34 cellular contexts compared by ENCODE assay signal in the genomic region with DNA sequence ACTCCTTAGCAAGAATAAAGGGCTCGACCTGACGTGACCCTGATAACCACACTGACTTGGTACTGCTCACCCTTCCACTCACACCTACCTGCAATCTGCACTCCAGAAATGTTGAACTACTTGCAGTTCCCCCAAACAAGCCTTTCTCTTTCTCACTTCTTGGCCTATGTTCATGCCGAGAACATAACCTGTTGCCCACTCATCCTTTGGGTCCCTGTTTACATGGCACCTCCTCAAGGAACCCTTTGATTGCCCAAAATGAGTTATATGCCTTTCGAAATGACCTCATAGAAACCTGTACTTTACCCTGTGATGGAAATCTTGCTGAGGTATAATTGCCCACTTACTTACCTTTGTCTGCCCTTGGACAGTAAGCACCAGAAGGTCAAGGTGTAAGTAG.
"Had no signal": no experiment of that assay in that cellular context is flagged by ENCODE, and none has a peak within 500 bp of the region (broad histone marks: within the 10 kb centered on the region; RNA-seq: fewer than 3 reads in every experiment).

No MANE protein-coding gene starts in this region.

- H3K4me1 ChIP-seq: ascending aorta, breast epithelium, colonic mucosa, esophagus muscularis mucosa, gastrocnemius medialis had no signal

- H3K9me3 ChIP-seq: ascending aorta, breast epithelium, colonic mucosa, esophagus muscularis mucosa, gastrocnemius medialis, heart right ventricle had no signal

- H3K36me3 ChIP-seq: ascending aorta, breast epithelium, cardiac muscle cell, colonic mucosa, esophagus muscularis mucosa, gastrocnemius medialis, heart right ventricle, WERI-Rb-1 had no signal

- H3K9me3 Mint-ChIP-seq: activated B cell treated with CpG ODN at 0.5 μM for 24 hours; activated CD8-positive, alpha-beta T cell treated with anti-CD3 and anti-CD28 coated beads for 36 hours; activated T-helper 1 cell treated with anti-CD3 and anti-CD28 coated beads, Interleukin-12 subunit alpha, Interleukin-12 subunit beta, Interleukin-2, Interleukin-4 antibody, amounts not matched to agents 30 ng/mL and 10 ng/mL and 1 ng/mL, durations not matched to agents 14 hours and 24 hours and 36 hours; T-helper 2 cell treated with Interferon-gamma antibody and Interleukin-4, amounts not matched to agents 5 μg/mL and 100 μg/mL, for 36 hours had no signal

- H3K4me1 Mint-ChIP-seq: activated B cell treated with CpG ODN at 0.5 μM for 24 hours; activated naive CD4-positive, alpha-beta T cell treated with anti-CD3 and anti-CD28 coated beads, Interleukin-2, amount 10 ng/mL, durations not matched to agents 7 days and 5 days; activated naive CD8-positive, alpha-beta T cell treated with anti-CD3 and anti-CD28 coated beads, Interleukin-2, amount 10 ng/mL, durations not matched to agents 7 days and 5 days; brain; T-helper 17 cell had no signal

- DNase-seq: activated B cell treated with CpG ODN at 0.5 μM for 24 hours; activated CD4-positive, alpha-beta T cell treated with anti-CD3 and anti-CD28 coated beads for 48 hours; activated CD4-positive, alpha-beta T cell treated with anti-CD3 and anti-CD28 coated beads, Interleukin-2, amount 50 U/mL, for 1 hour; activated CD4-positive, alpha-beta T cell treated with anti-CD3 and anti-CD28 coated beads, Interleukin-2, amount 50 U/mL, for 48 hours; activated CD8-positive, alpha-beta memory T cell treated with anti-CD3 and anti-CD28 coated beads for 24 hours; activated CD8-positive, alpha-beta T cell treated with anti-CD3 and anti-CD28 coated beads for 36 hours; activated gamma-delta T cell; activated naive CD4-positive, alpha-beta T cell; activated naive CD4-positive, alpha-beta T cell treated with anti-CD3 and anti-CD28 coated beads, Interleukin-2, amount 10 ng/mL, durations not matched to agents 7 days and 5 days; activated naive CD8-positive, alpha-beta T cell treated with anti-CD3 and anti-CD28 coated beads, Interleukin-2, amount 10 ng/mL, durations not matched to agents 7 days and 5 days; activated T-cell treated with anti-CD3 and anti-CD28 coated beads, Interleukin-2, amount 50 U/mL, for 1 hour; activated T-cell treated with anti-CD3 and anti-CD28 coated beads, Interleukin-2, amount 50 U/mL, for 48 hours; central memory CD4-positive, alpha-beta T cell; cerebellar nuclear complex; colonic mucosa; dorsolateral prefrontal cortex; effector memory CD4-positive, alpha-beta T cell; erythroblast; foreskin keratinocyte; gastrocnemius medialis; heart right ventricle; T-helper 1 cell; T-helper 17 cell; T1000; WERI-Rb-1 had no signal

- H3K4me3 ChIP-seq: ascending aorta, breast epithelium, cardiac muscle cell, colonic mucosa, dorsolateral prefrontal cortex, esophagus muscularis mucosa, gastrocnemius medialis, heart right ventricle had no signal

- ATAC-seq: activated CD4-positive, CD25-positive, alpha-beta regulatory T cell treated with anti-CD3 and anti-CD28 coated beads, Interleukin-2, amount 50 U/mL, for 24 hours; activated CD8-positive, alpha-beta T cell treated with anti-CD3 and anti-CD28 coated beads for 36 hours; activated naive CD4-positive, alpha-beta T cell treated with anti-CD3 and anti-CD28 coated beads, Interleukin-2, amount 50 U/mL, for 72 hours; foreskin keratinocyte; gastrocnemius medialis; heart right ventricle; T-helper 17 cell had no signal

- H3K27me3 ChIP-seq: ascending aorta, breast epithelium, cardiac muscle cell, colonic mucosa, dorsolateral prefrontal cortex, esophagus muscularis mucosa, foreskin keratinocyte, gastrocnemius medialis had no signal

- H3K4me3 Mint-ChIP-seq: activated B cell treated with CpG ODN at 0.5 μM for 24 hours; activated CD8-positive, alpha-beta T cell treated with anti-CD3 and anti-CD28 coated beads for 36 hours; activated naive CD4-positive, alpha-beta T cell treated with anti-CD3 and anti-CD28 coated beads, Interleukin-2, amount 10 ng/mL, durations not matched to agents 7 days and 5 days; activated naive CD8-positive, alpha-beta T cell treated with anti-CD3 and anti-CD28 coated beads, Interleukin-2, amount 10 ng/mL, durations not matched to agents 7 days and 5 days; activated T-helper 1 cell treated with anti-CD3 and anti-CD28 coated beads, Interleukin-12 subunit alpha, Interleukin-12 subunit beta, Interleukin-2, Interleukin-4 antibody, amounts not matched to agents 30 ng/mL and 10 ng/mL and 1 ng/mL, durations not matched to agents 14 hours and 24 hours and 36 hours; brain; T-helper 17 cell; T-helper 2 cell treated with Interferon-gamma antibody and Interleukin-4, amounts not matched to agents 5 μg/mL and 100 μg/mL, for 36 hours had no signal

- H3K27me3 Mint-ChIP-seq: activated naive CD4-positive, alpha-beta T cell treated with anti-CD3 and anti-CD28 coated beads, Interleukin-2, amount 10 ng/mL, durations not matched to agents 7 days and 5 days; activated naive CD8-positive, alpha-beta T cell treated with anti-CD3 and anti-CD28 coated beads, Interleukin-2, amount 10 ng/mL, durations not matched to agents 7 days and 5 days had no signal

- H3K27ac ChIP-seq: ascending aorta, breast epithelium, cardiac muscle cell, colonic mucosa, dorsolateral prefrontal cortex, esophagus muscularis mucosa, foreskin keratinocyte, gastrocnemius medialis, heart right ventricle, WERI-Rb-1 had no signal

- H3K27ac Mint-ChIP-seq: activated B cell treated with CpG ODN at 0.5 μM for 24 hours; activated CD8-positive, alpha-beta T cell treated with anti-CD3 and anti-CD28 coated beads for 36 hours; activated naive CD4-positive, alpha-beta T cell treated with anti-CD3 and anti-CD28 coated beads, Interleukin-2, amount 10 ng/mL, durations not matched to agents 7 days and 5 days; activated naive CD4-positive, alpha-beta T cell treated with anti-CD3 and anti-CD28 coated beads, Interleukin-2, amount 50 U/mL, for 72 hours; activated naive CD8-positive, alpha-beta T cell treated with anti-CD3 and anti-CD28 coated beads, Interleukin-2, amount 10 ng/mL, durations not matched to agents 7 days and 5 days; activated T-helper 1 cell treated with anti-CD3 and anti-CD28 coated beads, Interleukin-12 subunit alpha, Interleukin-12 subunit beta, Interleukin-2, Interleukin-4 antibody, amounts not matched to agents 30 ng/mL and 10 ng/mL and 1 ng/mL, durations not matched to agents 14 hours and 24 hours and 36 hours; brain; T-helper 17 cell; T-helper 2 cell treated with Interferon-gamma antibody and Interleukin-4, amounts not matched to agents 5 μg/mL and 100 μg/mL, for 36 hours had no signal

- H3K36me3 Mint-ChIP-seq: activated naive CD4-positive, alpha-beta T cell treated with anti-CD3 and anti-CD28 coated beads, Interleukin-2, amount 10 ng/mL, durations not matched to agents 7 days and 5 days; activated naive CD4-positive, alpha-beta T cell treated with anti-CD3 and anti-CD28 coated beads, Interleukin-2, amount 50 U/mL, for 72 hours; activated naive CD8-positive, alpha-beta T cell treated with anti-CD3 and anti-CD28 coated beads, Interleukin-2, amount 10 ng/mL, durations not matched to agents 7 days and 5 days; brain had no signal
